In genomic region chr3:96201463-96201862, GRCh38 we compare ENCODE assay signal across 1 cellular context.
TF ChIP-seq lines count a peak whose summit lies in the region.

No MANE protein-coding gene starts in this region.

TF ChIP-seq in H1, 55 proteins besides CTCF, POLR2A, EP300 and RAD21 (continued from another document):
- TF ChIP-seq CBX8 (IDR thresholded peaks at IDR 0.05; ENCODE audit: borderline replicate concordance, low read depth, low read length), result no peak
